ENCODE assay signal across 13 cellular contexts in the genomic region with DNA sequence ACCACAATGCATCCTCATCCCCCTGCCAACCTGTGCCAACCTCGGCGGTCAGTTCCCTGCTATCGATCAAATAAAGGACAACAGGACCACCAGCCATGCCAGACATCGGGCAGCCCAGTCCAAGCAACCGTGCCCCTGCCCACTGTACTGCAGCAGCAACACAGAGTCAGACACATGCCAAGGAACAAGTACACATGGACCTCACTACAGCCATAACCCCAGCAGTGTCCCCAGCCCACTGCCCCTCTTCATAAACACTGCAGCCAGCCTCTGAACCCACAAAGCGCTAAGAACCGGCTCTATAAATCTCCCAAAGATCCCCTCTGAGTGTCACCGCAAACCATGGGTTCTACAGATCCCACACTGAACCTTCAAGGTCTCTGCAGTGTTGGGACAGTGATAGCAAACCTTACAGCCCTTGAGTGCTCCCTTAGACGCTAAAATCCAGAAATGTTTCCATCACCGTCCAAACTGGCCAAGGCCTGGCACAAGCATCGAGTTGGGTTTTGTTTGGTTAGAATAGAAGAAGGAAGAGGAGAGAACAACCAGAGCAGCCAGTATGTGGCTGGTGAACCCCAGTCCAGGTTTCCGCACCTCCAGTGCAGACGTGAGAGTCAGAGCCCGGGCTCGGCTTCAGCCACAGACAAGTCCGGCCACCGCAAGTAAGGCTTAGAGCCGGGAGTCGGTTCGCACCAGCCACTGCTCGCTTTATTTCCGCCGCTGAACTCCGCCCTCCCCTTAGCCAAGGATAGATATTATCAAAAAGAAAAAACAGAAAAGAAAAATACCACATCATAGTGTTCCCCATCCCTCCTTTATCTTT. TPM values are rescaled to one million over a fixed set of nuclear protein-coding genes. Genes with fewer than 3 reads are reported as not detected.
DNase-seq lines count a peak whose midpoint lies in the region; ATAC-seq and TF ChIP-seq lines count a peak whose summit lies in the region.
"Had no signal": no experiment of that assay in that cellular context is flagged by ENCODE, and none has a peak within 500 bp of the region (broad histone marks: within the 10 kb centered on the region; RNA-seq: fewer than 3 reads in every experiment).

No MANE protein-coding gene starts in this region.

- ATAC-seq in SK-N-SH treated with all-trans-retinoic acid at 6 μM for 48 hours = no peak; the same call in 2 of the 3 replicates
- no peak for ATAC-seq in natural killer cell treated with Interleukin-12 subunit alpha and Interleukin-12 subunit beta and Interleukin-15 and Interleukin-18, amount 100 ng/mL, for 72 hours

- no peak overlapping the region for H3K27ac ChIP-seq in SK-N-SH (ENCODE audit: low read depth in 2 of 2, low read length in 1 of 2)
- H3K27ac ChIP-seq: Peyer's patch, suprapubic skin had no signal

- no peak overlapping the region for H2AFZ ChIP-seq in SK-N-SH (ENCODE audit: low read depth)

- peak overlapping the region in 1 of 2 donors; percentile 57 for H3K27ac Mint-ChIP-seq in natural killer cell treated with Interleukin-12 subunit alpha and Interleukin-12 subunit beta and Interleukin-15 and Interleukin-18, amount 100 ng/mL, for 72 hours
- H3K27ac Mint-ChIP-seq: dendritic cell treated with granulocyte-macrophage colony-stimulating factor and Interleukin-4, amounts not matched to agents 40 ng/mL and 50 ng/mL, for 4 days had no signal

- no peak for TF ChIP-seq RAD21 in SK-N-SH (IDR thresholded peaks at IDR 0.05; ENCODE audit: low read length)

- peaks cover 4% of the 10 kb centered on the region for H3F3A ChIP-seq in SK-N-SH (replicated peaks; ENCODE audit: insufficient read depth)

- no peaks in the 10 kb centered on the region for H3K79me2 ChIP-seq in SK-N-SH (ENCODE audit: insufficient read depth)

- 17% methylated on average over 22 of the region's 24 CpGs for WGBS in SK-N-SH (ENCODE audit: low lambda C conversion rate)

- H3K4me1 Mint-ChIP-seq in natural killer cell treated with Interleukin-12 subunit alpha and Interleukin-12 subunit beta and Interleukin-15 and Interleukin-18, amount 100 ng/mL, for 72 hours (ENCODE audit: low read depth in 2 of 2) = peaks cover 40 to 43% of the 10 kb centered on the region in 2 donors

- CTCF ChIA-PET in SK-N-SH (lab: Yijun Ruan, JAX) = no interaction called here

- peaks cover 35% of the 10 kb centered on the region for H3K36me3 Mint-ChIP-seq in natural killer cell treated with Interleukin-12 subunit alpha and Interleukin-12 subunit beta and Interleukin-15 and Interleukin-18, amount 100 ng/mL, for 72 hours

- H3K9me3 Mint-ChIP-seq in natural killer cell treated with Interleukin-12 subunit alpha and Interleukin-12 subunit beta and Interleukin-15 and Interleukin-18, amount 100 ng/mL, for 72 hours = peaks cover 4% of the 10 kb centered on the region

- no peaks in the 10 kb centered on the region for H3K36me3 ChIP-seq in SK-N-SH (replicated peaks in 1 of 2; ENCODE audit: control insufficient read depth in 1 of 2, insufficient read depth in 2 of 2, low read length in 1 of 2)
- H3K36me3 ChIP-seq: Peyer's patch, suprapubic skin had no signal

- H3K9ac ChIP-seq in SK-N-SH = no peak overlapping the region

- no peaks in the 10 kb centered on the region for H3K9me2 ChIP-seq in SK-N-SH

- no peak overlapping the region for H3K4me2 ChIP-seq in SK-N-SH

- H3K27me3 Mint-ChIP-seq in natural killer cell treated with Interleukin-12 subunit alpha and Interleukin-12 subunit beta and Interleukin-15 and Interleukin-18, amount 100 ng/mL, for 72 hours = peaks cover 67 to 78% of the 10 kb centered on the region in 2 donors

- DNase-seq in SK-N-SH (peak; percentile 42), HuH-7 (ENCODE audit: low spot score) (peak; percentile 8), cerebellar cortex (ENCODE audit: low spot score) (peak; percentile 34), HPDE6-E6E7 (ENCODE audit: extremely low spot score) (no peak), NCI-H2196 treated with DMSO at 0.1 percent for 48 hours (lab: John Stamatoyannopoulos, UW; ENCODE audit: unreplicated experiment) (no peak), EL (no peak)
- DNase-seq in natural killer cell treated with Interleukin-12 subunit alpha and Interleukin-12 subunit beta and Interleukin-15 and Interleukin-18, amount 100 ng/mL, for 72 hours (ENCODE audit: low spot score) = no peak
- DNase-seq: activated gamma-delta T cell, Peyer's patch had no signal

- no peak for TF ChIP-seq CTCF in SK-N-SH (IDR thresholded peaks at IDR 0.05)

- no peaks in the 10 kb centered on the region for H3K9me3 ChIP-seq in SK-N-SH
- H3K9me3 ChIP-seq: suprapubic skin had no signal

- H3K4me1 ChIP-seq in SK-N-SH (ENCODE audit: control insufficient read depth in 1 of 2, insufficient read depth in 2 of 2, low read depth in 1 of 2, low read length in 1 of 2) = peaks cover 0 to 3% of the 10 kb centered on the region in 2 experiments; a peak in 1 of 4 replicates

- no peaks in the 10 kb centered on the region for H4K20me1 ChIP-seq in SK-N-SH (ENCODE audit: insufficient read depth)

- H3K27me3 ChIP-seq in SK-N-SH (ENCODE audit: insufficient read depth) = peaks cover 100% of the 10 kb centered on the region

- no peak overlapping the region for H3K4me3 ChIP-seq in SK-N-SH (ENCODE audit: low read depth in 2 of 2, low read length in 1 of 2)
- H3K4me3 ChIP-seq: Peyer's patch had no signal

- H3K4me3 Mint-ChIP-seq in natural killer cell treated with Interleukin-12 subunit alpha and Interleukin-12 subunit beta and Interleukin-15 and Interleukin-18, amount 100 ng/mL, for 72 hours = peak overlapping the region; percentile 62

- POLR2A ChIA-PET in SK-N-SH (lab: Yijun Ruan, JAX) = no interaction called here

- no peak for TF ChIP-seq EP300 in SK-N-SH (IDR thresholded peaks at IDR 0.05; ENCODE audit: borderline replicate concordance in 1 of 2, low read depth in 1 of 2, low read length in 1 of 2)

TF ChIP-seq in SK-N-SH, 30 proteins besides CTCF, POLR2A, EP300 and RAD21:
- TF ChIP-seq, protein P1, sequence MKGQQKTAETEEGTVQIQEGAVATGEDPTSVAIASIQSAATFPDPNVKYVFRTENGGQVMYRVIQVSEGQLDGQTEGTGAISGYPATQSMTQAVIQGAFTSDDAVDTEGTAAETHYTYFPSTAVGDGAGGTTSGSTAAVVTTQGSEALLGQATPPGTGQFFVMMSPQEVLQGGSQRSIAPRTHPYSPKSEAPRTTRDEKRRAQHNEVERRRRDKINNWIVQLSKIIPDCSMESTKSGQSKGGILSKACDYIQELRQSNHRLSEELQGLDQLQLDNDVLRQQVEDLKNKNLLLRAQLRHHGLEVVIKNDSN (IDR thresholded peaks at IDR 0.05; ENCODE audit: borderline replicate concordance, low read depth) = no peak
- TF ChIP-seq FOSL2 (IDR thresholded peaks at IDR 0.05; ENCODE audit: borderline replicate concordance, low read depth) = no peak
- TF ChIP-seq POLR2AphosphoS5 (IDR thresholded peaks at IDR 0.05; ENCODE audit: low read depth, low read length) = no peak
- no peak for TF ChIP-seq YY1 (IDR thresholded peaks at IDR 0.05; ENCODE audit: low read depth)
- peak; percentile 18; the same call in 1 of the 2 replicates for TF ChIP-seq EZH2phosphoT487 (IDR thresholded peaks at IDR 0.05; ENCODE audit: borderline replicate concordance, low read depth)
- no peak for TF ChIP-seq TEAD4 (IDR thresholded peaks at IDR 0.05; ENCODE audit: borderline replicate concordance, insufficient read depth)
- TF ChIP-seq MXI1 (IDR thresholded peaks at IDR 0.05; ENCODE audit: low read depth, low read length) = no peak
- TF ChIP-seq GATA2 (CRISPR knock-in tag; IDR thresholded peaks at IDR 0.05) = no peak

TF ChIP-seq in SK-N-SH treated with all-trans-retinoic acid at 6 μM for 48 hours, 23 proteins besides CTCF, POLR2A, EP300 and RAD21 (continues in another document):
- TF ChIP-seq, protein P2, sequence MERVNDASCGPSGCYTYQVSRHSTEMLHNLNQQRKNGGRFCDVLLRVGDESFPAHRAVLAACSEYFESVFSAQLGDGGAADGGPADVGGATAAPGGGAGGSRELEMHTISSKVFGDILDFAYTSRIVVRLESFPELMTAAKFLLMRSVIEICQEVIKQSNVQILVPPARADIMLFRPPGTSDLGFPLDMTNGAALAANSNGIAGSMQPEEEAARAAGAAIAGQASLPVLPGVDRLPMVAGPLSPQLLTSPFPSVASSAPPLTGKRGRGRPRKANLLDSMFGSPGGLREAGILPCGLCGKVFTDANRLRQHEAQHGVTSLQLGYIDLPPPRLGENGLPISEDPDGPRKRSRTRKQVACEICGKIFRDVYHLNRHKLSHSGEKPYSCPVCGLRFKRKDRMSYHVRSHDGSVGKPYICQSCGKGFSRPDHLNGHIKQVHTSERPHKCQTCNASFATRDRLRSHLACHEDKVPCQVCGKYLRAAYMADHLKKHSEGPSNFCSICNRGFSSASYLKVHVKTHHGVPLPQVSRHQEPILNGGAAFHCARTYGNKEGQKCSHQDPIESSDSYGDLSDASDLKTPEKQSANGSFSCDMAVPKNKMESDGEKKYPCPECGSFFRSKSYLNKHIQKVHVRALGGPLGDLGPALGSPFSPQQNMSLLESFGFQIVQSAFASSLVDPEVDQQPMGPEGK (CRISPR knock-in tag; IDR thresholded peaks at IDR 0.05; ENCODE audit: borderline replicate concordance) = no peak
- TF ChIP-seq TCF4 (CRISPR knock-in tag; IDR thresholded peaks at IDR 0.05; ENCODE audit: borderline replicate concordance) = no peak
- TF ChIP-seq ZC3H10 (CRISPR knock-in tag; IDR thresholded peaks at IDR 0.05) = no peak
- no peak for TF ChIP-seq PPARA (CRISPR knock-in tag; IDR thresholded peaks at IDR 0.05; ENCODE audit: borderline replicate concordance)
- TF ChIP-seq, protein P3, sequence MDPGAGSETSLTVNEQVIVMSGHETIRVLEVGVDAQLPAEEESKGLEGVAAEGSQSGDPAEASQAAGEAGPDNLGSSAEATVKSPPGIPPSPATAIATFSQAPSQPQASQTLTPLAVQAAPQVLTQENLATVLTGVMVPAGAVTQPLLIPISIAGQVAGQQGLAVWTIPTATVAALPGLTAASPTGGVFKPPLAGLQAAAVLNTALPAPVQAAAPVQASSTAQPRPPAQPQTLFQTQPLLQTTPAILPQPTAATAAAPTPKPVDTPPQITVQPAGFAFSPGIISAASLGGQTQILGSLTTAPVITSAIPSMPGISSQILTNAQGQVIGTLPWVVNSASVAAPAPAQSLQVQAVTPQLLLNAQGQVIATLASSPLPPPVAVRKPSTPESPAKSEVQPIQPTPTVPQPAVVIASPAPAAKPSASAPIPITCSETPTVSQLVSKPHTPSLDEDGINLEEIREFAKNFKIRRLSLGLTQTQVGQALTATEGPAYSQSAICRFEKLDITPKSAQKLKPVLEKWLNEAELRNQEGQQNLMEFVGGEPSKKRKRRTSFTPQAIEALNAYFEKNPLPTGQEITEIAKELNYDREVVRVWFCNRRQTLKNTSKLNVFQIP (CRISPR knock-in tag; IDR thresholded peaks at IDR 0.05; ENCODE audit: borderline replicate concordance, low read depth) = no peak
- no peak for TF ChIP-seq RARB (CRISPR knock-in tag; IDR thresholded peaks at IDR 0.05)
- TF ChIP-seq ISL1 (CRISPR knock-in tag; IDR thresholded peaks at IDR 0.05) = no peak

RNA-seq across cellular contexts. Expression of a gene that starts 7.9 kb away (rescaled TPM):
- not detected in 2 replicates for polyA plus RNA-seq in SK-N-SH (2012; rRNA removed)
- polyA plus RNA-seq in SK-N-SH (2012; cell fraction: cytosol; rRNA removed) = not detected in 2 replicates
- polyA plus RNA-seq in SK-N-SH (2012; cell fraction: nucleus; rRNA removed) = not detected in 2 replicates
- not detected for total RNA-seq in natural killer cell treated with Interleukin-12 subunit alpha and Interleukin-12 subunit beta and Interleukin-15 and Interleukin-18, amount 100 ng/mL, for 72 hours
- total RNA-seq: lung microvascular endothelial cell had no signal

Comparison
In these comparisons a context has a peak if more than half of its experiments do, and no peak if none do; other contexts are left out.
1. DNase-seq: peak in SK-N-SH (single experiment), HuH-7 (single experiment) and cerebellar cortex (single experiment); none in natural killer cell treated with Interleukin-12 subunit alpha and Interleukin-12 subunit beta and Interleukin-15 and Interleukin-18, amount 100 ng/mL, for 72 hours (single experiment), HPDE6-E6E7 (single experiment), NCI-H2196 treated with DMSO at 0.1 percent for 48 hours (single experiment) and EL (single experiment).